11 cellular contexts compared by ENCODE assay signal in the genomic region with DNA sequence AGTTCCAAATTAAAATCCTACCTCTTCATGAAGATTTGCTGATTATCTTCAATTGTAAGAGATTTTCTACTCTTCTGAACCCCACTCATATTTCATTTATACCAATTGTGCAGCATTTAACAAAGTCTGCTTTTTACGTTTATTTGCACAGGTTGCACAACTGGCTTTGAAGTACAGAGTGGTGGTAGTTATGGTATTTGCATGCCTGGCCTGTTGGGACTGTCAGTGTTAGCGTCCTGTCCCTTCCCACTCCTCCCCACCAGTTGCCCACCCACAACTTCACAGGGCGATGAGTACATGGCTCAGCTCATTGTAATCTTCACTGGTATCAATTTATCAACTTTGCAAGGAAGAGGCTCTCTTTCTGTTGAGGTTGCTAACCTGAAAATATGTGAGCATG.
"Had no signal": no experiment of that assay in that cellular context is flagged by ENCODE, and none has a peak within 500 bp of the region (broad histone marks: within the 10 kb centered on the region; RNA-seq: fewer than 3 reads in every experiment).

No MANE protein-coding gene starts in this region.

- H3K9me3 ChIP-seq: HAP-1 had no signal

- H3K4me1 ChIP-seq: HAP-1 had no signal

- H3K36me3 ChIP-seq: HAP-1 had no signal

- H3K4me2 ChIP-seq: KMS-11 had no signal

- H3K9ac ChIP-seq: GM23248, KMS-11 had no signal

- DNase-seq: GM23248, GOT3, H7, HFFc6, Karpas-422, KBM-7 had no signal

- H3K4me1 Mint-ChIP-seq: IgD-negative memory B cell had no signal

- H3K27ac ChIP-seq: GM23248, HL-60, KMS-11 had no signal

- ATAC-seq: HCT116 had no signal

- H3K4me3 ChIP-seq: GM23248, HAP-1 had no signal

- H3K27me3 Mint-ChIP-seq: IgD-negative memory B cell had no signal

- H3K36me3 Mint-ChIP-seq: IgD-negative memory B cell had no signal

- H3K27ac Mint-ChIP-seq: HFFc6, IgD-negative memory B cell had no signal

- H2AFZ ChIP-seq: GM23248 had no signal

- H3K4me3 Mint-ChIP-seq: HFFc6, IgD-negative memory B cell had no signal

- H3K9me3 Mint-ChIP-seq: HFFc6 had no signal
